Comparison of ENCODE assay signal across 2 cellular contexts in genomic region chr3:108071394-108071793, GRCh38.
TF ChIP-seq lines count a peak whose summit lies in the region.

No MANE protein-coding gene starts in this region.

TF ChIP-seq in IMR-90, 13 proteins besides CTCF, POLR2A, EP300 and RAD21:
- TF ChIP-seq CHD1 (IDR thresholded peaks at IDR 0.05; ENCODE audit: low read depth, low read length) = no peak
- TF ChIP-seq SMC3 (IDR thresholded peaks at IDR 0.05; ENCODE audit: low read depth, low read length) = no peak
- no peak for TF ChIP-seq NFE2L2 (IDR thresholded peaks at IDR 0.05; ENCODE audit: low read depth, low read length)
- no peak for TF ChIP-seq FOS (IDR thresholded peaks at IDR 0.05; ENCODE audit: low read depth, low read length)
- no peak for TF ChIP-seq ELK1 (IDR thresholded peaks at IDR 0.05; ENCODE audit: borderline replicate concordance, low read depth, low read length)
- TF ChIP-seq USF2 (IDR thresholded peaks at IDR 0.05; ENCODE audit: low read depth, low read length) = no peak
- TF ChIP-seq CEBPB (IDR thresholded peaks at IDR 0.05; ENCODE audit: low read depth, low read length) = no peak
- no peak for TF ChIP-seq MAFK (IDR thresholded peaks at IDR 0.05; ENCODE audit: low read depth, low read length)
- TF ChIP-seq BHLHE40 (IDR thresholded peaks at IDR 0.05; ENCODE audit: low read depth, low read length) = no peak
- no peak for TF ChIP-seq RFX5 (IDR thresholded peaks at IDR 0.05; ENCODE audit: low read depth, low read length)

TF ChIP-seq in GM12878, 131 proteins besides CTCF, POLR2A, EP300 and RAD21:
- TF ChIP-seq GATAD2B (conservative IDR thresholded peaks at IDR 0.05; ENCODE audit: low read depth) (no peak), TCF12 (IDR thresholded peaks at IDR 0.05; ENCODE audit: low read depth, low read length) (no peak), NR2C2 (IDR thresholded peaks at IDR 0.05; ENCODE audit: borderline replicate concordance, control insufficient read depth, insufficient read length, low read depth) (no peak), CBFB (IDR thresholded peaks at IDR 0.05; ENCODE audit: low read depth) (no peak), MEF2A (IDR thresholded peaks at IDR 0.05; ENCODE audit: insufficient read depth, low read depth, low read length) (no peak), ELK1 (IDR thresholded peaks at IDR 0.05; ENCODE audit: low read depth, low read length) (no peak), ZNF622 (IDR thresholded peaks at IDR 0.05) (no peak)
